Comparison of ENCODE assay signal across 1 cellular context in the genomic region with DNA sequence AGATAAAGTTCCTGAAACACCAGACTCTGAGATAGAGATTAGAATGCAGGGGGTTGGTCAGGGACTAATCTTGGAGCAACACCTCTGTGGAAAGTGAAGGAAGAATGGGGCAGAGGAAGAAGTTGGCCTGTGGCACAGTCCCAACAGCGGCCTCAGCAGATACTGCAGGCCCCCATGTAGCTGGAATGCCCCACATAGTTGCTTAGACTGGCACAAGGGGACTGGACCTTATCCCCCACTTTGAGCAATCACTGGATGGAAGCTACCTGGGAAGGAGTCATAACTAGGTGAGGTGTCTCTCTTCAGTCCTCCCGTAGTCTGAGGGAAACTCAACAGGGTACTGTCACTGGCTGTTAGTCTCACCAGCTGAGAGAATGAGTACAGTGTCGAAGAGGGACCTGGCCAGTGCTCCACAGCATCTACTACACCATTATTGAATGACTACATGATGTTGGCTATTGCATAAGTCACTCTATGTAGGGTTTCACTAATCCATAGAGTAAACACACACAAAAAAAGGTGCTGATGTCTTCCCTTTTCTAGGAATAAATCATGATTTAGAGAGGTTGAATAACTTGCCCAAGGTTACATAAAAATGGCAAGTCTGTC.
TF ChIP-seq lines count a peak whose summit lies in the region.

No MANE protein-coding gene starts in this region.

TF ChIP-seq in HepG2, 621 proteins besides CTCF, POLR2A, EP300 and RAD21 (continued from another document and continues in another):
- no peak for TF ChIP-seq FOXA1 (IDR thresholded peaks at IDR 0.05)
- peak; percentile 94 for TF ChIP-seq FOXA1 (CRISPR knock-in tag; IDR thresholded peaks at IDR 0.05)
- TF ChIP-seq ASH2L (IDR thresholded peaks at IDR 0.05; ENCODE audit: insufficient read length, low read depth, low read length), result no peak
- TF ChIP-seq ZNF746 (CRISPR knock-in tag; IDR thresholded peaks at IDR 0.05), result no peak
- TF ChIP-seq ZNF17 (CRISPR knock-in tag; IDR thresholded peaks at IDR 0.05), result no peak
- peak; percentile 100 for TF ChIP-seq ZNF3 (CRISPR knock-in tag; IDR thresholded peaks at IDR 0.05)
- no peak for TF ChIP-seq ZNF335 (CRISPR knock-in tag; IDR thresholded peaks at IDR 0.05)
- no peak for TF ChIP-seq HNRNPLL (IDR thresholded peaks at IDR 0.05; ENCODE audit: low read depth, low read length, poor library complexity, severe bottlenecking)
- TF ChIP-seq ZNF607 (CRISPR knock-in tag; IDR thresholded peaks at IDR 0.05; ENCODE audit: borderline replicate concordance), result no peak
- TF ChIP-seq HES4 (CRISPR knock-in tag; IDR thresholded peaks at IDR 0.05; ENCODE audit: borderline replicate concordance), result no peak
- TF ChIP-seq, protein P1, sequence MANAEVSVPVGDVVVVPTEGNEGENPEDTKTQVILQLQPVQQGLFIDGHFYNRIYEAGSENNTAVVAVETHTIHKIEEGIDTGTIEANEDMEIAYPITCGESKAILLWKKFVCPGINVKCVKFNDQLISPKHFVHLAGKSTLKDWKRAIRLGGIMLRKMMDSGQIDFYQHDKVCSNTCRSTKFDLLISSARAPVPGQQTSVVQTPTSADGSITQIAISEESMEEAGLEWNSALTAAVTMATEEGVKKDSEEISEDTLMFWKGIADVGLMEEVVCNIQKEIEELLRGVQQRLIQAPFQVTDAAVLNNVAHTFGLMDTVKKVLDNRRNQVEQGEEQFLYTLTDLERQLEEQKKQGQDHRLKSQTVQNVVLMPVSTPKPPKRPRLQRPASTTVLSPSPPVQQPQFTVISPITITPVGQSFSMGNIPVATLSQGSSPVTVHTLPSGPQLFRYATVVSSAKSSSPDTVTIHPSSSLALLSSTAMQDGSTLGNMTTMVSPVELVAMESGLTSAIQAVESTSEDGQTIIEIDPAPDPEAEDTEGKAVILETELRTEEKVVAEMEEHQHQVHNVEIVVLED (CRISPR knock-in tag; IDR thresholded peaks at IDR 0.05; ENCODE audit: borderline replicate concordance), result no peak
- TF ChIP-seq HDAC1 (CRISPR knock-in tag; IDR thresholded peaks at IDR 0.05), result peak; percentile 36; the same call in 1 of the 2 replicates
- TF ChIP-seq, protein P2, sequence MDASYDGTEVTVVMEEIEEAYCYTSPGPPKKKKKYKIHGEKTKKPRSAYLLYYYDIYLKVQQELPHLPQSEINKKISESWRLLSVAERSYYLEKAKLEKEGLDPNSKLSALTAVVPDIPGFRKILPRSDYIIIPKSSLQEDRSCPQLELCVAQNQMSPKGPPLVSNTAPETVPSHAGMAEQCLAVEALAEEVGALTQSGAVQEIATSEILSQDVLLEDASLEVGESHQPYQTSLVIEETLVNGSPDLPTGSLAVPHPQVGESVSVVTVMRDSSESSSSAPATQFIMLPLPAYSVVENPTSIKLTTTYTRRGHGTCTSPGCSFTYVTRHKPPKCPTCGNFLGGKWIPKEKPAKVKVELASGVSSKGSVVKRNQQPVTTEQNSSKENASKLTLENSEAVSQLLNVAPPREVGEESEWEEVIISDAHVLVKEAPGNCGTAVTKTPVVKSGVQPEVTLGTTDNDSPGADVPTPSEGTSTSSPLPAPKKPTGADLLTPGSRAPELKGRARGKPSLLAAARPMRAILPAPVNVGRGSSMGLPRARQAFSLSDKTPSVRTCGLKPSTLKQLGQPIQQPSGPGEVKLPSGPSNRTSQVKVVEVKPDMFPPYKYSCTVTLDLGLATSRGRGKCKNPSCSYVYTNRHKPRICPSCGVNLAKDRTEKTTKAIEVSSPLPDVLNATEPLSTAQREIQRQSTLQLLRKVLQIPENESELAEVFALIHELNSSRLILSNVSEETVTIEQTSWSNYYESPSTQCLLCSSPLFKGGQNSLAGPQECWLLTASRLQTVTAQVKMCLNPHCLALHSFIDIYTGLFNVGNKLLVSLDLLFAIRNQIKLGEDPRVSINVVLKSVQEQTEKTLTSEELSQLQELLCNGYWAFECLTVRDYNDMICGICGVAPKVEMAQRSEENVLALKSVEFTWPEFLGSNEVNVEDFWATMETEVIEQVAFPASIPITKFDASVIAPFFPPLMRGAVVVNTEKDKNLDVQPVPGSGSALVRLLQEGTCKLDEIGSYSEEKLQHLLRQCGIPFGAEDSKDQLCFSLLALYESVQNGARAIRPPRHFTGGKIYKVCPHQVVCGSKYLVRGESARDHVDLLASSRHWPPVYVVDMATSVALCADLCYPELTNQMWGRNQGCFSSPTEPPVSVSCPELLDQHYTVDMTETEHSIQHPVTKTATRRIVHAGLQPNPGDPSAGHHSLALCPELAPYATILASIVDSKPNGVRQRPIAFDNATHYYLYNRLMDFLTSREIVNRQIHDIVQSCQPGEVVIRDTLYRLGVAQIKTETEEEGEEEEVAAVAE (CRISPR knock-in tag; IDR thresholded peaks at IDR 0.05; ENCODE audit: borderline replicate concordance), result no peak
- no peak for TF ChIP-seq SNAPC5 (CRISPR knock-in tag; IDR thresholded peaks at IDR 0.05; ENCODE audit: borderline replicate concordance)
- peak; percentile 41; the same call in 1 of the 2 replicates for TF ChIP-seq TFAP4 (IDR thresholded peaks at IDR 0.05; ENCODE audit: borderline replicate concordance, low read depth)
- no peak for TF ChIP-seq MBNL3 (CRISPR knock-in tag; conservative IDR thresholded peaks at IDR 0.05)
- no peak for TF ChIP-seq HNRNPL (IDR thresholded peaks at IDR 0.05; ENCODE audit: low read depth, low read length)
- no peak for TF ChIP-seq PRDM10 (CRISPR knock-in tag; IDR thresholded peaks at IDR 0.05; ENCODE audit: low read depth)
- TF ChIP-seq ZNF766 (CRISPR knock-in tag; IDR thresholded peaks at IDR 0.05; ENCODE audit: borderline replicate concordance), result no peak
- TF ChIP-seq ZNF670 (CRISPR knock-in tag; IDR thresholded peaks at IDR 0.05; ENCODE audit: borderline replicate concordance), result no peak
- TF ChIP-seq NAIF1 (CRISPR knock-in tag; IDR thresholded peaks at IDR 0.05; ENCODE audit: borderline replicate concordance), result no peak
- no peak for TF ChIP-seq ZNF333 (CRISPR knock-in tag; IDR thresholded peaks at IDR 0.05; ENCODE audit: borderline replicate concordance)
- TF ChIP-seq AGO2 (optimal IDR thresholded peaks at IDR 0.05; ENCODE audit: low read depth, low read length), result no peak
- TF ChIP-seq, protein P3, sequence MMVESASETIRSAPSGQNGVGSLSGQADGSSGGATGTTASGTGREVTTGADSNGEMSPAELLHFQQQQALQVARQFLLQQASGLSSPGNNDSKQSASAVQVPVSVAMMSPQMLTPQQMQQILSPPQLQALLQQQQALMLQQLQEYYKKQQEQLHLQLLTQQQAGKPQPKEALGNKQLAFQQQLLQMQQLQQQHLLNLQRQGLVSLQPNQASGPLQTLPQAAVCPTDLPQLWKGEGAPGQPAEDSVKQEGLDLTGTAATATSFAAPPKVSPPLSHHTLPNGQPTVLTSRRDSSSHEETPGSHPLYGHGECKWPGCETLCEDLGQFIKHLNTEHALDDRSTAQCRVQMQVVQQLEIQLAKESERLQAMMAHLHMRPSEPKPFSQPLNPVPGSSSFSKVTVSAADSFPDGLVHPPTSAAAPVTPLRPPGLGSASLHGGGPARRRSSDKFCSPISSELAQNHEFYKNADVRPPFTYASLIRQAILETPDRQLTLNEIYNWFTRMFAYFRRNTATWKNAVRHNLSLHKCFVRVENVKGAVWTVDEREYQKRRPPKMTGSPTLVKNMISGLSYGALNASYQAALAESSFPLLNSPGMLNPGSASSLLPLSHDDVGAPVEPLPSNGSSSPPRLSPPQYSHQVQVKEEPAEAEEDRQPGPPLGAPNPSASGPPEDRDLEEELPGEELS (CRISPR knock-in tag; IDR thresholded peaks at IDR 0.05), result peak; percentile 35; the same call in 1 of the 2 replicates
- TF ChIP-seq PPARG (CRISPR knock-in tag; conservative IDR thresholded peaks at IDR 0.05), result no peak; the same call in 1 of the 2 replicates
- TF ChIP-seq, protein P4, sequence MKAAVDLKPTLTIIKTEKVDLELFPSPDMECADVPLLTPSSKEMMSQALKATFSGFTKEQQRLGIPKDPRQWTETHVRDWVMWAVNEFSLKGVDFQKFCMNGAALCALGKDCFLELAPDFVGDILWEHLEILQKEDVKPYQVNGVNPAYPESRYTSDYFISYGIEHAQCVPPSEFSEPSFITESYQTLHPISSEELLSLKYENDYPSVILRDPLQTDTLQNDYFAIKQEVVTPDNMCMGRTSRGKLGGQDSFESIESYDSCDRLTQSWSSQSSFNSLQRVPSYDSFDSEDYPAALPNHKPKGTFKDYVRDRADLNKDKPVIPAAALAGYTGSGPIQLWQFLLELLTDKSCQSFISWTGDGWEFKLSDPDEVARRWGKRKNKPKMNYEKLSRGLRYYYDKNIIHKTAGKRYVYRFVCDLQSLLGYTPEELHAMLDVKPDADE (CRISPR knock-in tag; IDR thresholded peaks at IDR 0.05), result no peak
- TF ChIP-seq MTA3 (CRISPR knock-in tag; IDR thresholded peaks at IDR 0.05), result no peak
- no peak for TF ChIP-seq ZBTB21 (CRISPR knock-in tag; IDR thresholded peaks at IDR 0.05)
- TF ChIP-seq, protein P5, sequence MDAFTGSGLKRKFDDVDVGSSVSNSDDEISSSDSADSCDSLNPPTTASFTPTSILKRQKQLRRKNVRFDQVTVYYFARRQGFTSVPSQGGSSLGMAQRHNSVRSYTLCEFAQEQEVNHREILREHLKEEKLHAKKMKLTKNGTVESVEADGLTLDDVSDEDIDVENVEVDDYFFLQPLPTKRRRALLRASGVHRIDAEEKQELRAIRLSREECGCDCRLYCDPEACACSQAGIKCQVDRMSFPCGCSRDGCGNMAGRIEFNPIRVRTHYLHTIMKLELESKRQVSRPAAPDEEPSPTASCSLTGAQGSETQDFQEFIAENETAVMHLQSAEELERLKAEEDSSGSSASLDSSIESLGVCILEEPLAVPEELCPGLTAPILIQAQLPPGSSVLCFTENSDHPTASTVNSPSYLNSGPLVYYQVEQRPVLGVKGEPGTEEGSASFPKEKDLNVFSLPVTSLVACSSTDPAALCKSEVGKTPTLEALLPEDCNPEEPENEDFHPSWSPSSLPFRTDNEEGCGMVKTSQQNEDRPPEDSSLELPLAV (CRISPR knock-in tag; conservative IDR thresholded peaks at IDR 0.05; ENCODE audit: low read depth), result no peak
- no peak for TF ChIP-seq TRIM22 (IDR thresholded peaks at IDR 0.05)
- TF ChIP-seq, protein P6, sequence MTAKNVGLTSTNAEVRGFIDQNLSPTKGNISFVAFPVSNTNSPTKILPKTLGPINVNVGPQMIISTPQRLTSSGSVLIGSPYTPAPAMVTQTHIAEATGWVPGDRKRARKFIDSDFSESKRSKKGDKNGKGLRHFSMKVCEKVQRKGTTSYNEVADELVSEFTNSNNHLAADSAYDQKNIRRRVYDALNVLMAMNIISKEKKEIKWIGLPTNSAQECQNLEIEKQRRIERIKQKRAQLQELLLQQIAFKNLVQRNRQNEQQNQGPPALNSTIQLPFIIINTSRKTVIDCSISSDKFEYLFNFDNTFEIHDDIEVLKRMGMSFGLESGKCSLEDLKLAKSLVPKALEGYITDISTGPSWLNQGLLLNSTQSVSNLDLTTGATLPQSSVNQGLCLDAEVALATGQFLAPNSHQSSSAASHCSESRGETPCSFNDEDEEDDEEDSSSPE (CRISPR knock-in tag; IDR thresholded peaks at IDR 0.05), result no peak
- TF ChIP-seq FOXM1 (CRISPR knock-in tag; IDR thresholded peaks at IDR 0.05), result no peak
- TF ChIP-seq AHR (CRISPR knock-in tag; IDR thresholded peaks at IDR 0.05), result no peak
- TF ChIP-seq, protein P7, sequence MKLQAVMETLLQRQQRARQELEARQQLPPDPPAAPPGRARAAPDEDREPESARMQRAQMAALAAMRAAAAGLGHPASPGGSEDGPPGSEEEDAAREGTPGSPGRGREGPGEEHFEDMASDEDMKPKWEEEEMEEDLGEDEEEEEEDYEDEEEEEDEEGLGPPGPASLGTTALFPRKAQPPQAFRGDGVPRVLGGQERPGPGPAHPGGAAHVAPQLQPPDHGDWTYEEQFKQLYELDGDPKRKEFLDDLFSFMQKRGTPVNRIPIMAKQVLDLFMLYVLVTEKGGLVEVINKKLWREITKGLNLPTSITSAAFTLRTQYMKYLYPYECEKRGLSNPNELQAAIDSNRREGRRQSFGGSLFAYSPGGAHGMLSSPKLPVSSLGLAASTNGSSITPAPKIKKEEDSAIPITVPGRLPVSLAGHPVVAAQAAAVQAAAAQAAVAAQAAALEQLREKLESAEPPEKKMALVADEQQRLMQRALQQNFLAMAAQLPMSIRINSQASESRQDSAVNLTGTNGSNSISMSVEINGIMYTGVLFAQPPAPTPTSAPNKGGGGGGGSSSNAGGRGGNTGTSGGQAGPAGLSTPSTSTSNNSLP (IDR thresholded peaks at IDR 0.05; ENCODE audit: low read depth, low read length), result peak; percentile 52; the same call in 1 of the 2 replicates
- no peak; the same call in 1 of the 2 replicates for TF ChIP-seq NCOR1 (IDR thresholded peaks at IDR 0.05; ENCODE audit: borderline replicate concordance, low read length)
